8 cellular contexts compared by ENCODE assay signal in genomic region chr14:57871487-57872080, GRCh38. TPM values are rescaled to one million over a fixed set of nuclear protein-coding genes. Genes with fewer than 3 reads are reported as not detected.
A peak's percentile ranks its signal among the peaks of the same experiment; 100 is the strongest.
DNase-seq lines count a peak whose midpoint lies in the region; ATAC-seq and TF ChIP-seq lines count a peak whose summit lies in the region.

No MANE protein-coding gene starts in this region.

- no peak for TF ChIP-seq POLR2A in tibial nerve (IDR thresholded peaks at IDR 0.05)

- H3K27me3 ChIP-seq in KMS-11 (ENCODE audit: insufficient read depth, low read depth) (no peaks in the 10 kb centered on the region), WERI-Rb-1 (ENCODE audit: insufficient read depth, low read depth, severe bottlenecking) (no peaks in the 10 kb centered on the region), tibial nerve (peaks cover 0 to under 1% of the 10 kb centered on the region in 2 donors)

- H3K4me1 ChIP-seq in KMS-11 (ENCODE audit: low read depth, poor library complexity, severe bottlenecking), result no peaks in the 10 kb centered on the region
- peaks cover 0 to under 1% (median 0%) of the 10 kb centered on the region in 4 donors for H3K4me1 ChIP-seq in tibial nerve

- TF ChIP-seq EP300 in tibial nerve (IDR thresholded peaks at IDR 0.05), result no peak

- ATAC-seq in GM19455 (IDR thresholded peaks at IDR 0.05; ENCODE audit: unreplicated experiment) (peak; percentile 63), HG03025 (IDR thresholded peaks at IDR 0.05; ENCODE audit: low FRiP score, unreplicated experiment) (no peak)

- H3K4me2 ChIP-seq in KMS-11, result no peak overlapping the region

- H2AFZ ChIP-seq in KMS-11 (ENCODE audit: low read depth), result no peak overlapping the region

- H3K9me3 ChIP-seq in WERI-Rb-1 (ENCODE audit: severe bottlenecking) (no peaks in the 10 kb centered on the region), tibial nerve (no peaks in the 10 kb centered on the region)

- no peaks in the 10 kb centered on the region for H4K20me1 ChIP-seq in KMS-11 (ENCODE audit: insufficient read depth)

- H3K4me3 ChIP-seq in KMS-11 (IDR thresholded peaks at IDR 0.05; ENCODE audit: insufficient read depth, low read depth, low read length), result no peak overlapping the region
- no peak overlapping the region for H3K4me3 ChIP-seq in WERI-Rb-1 (ENCODE audit: low read depth, low read length)
- no peak overlapping the region for H3K4me3 ChIP-seq in tibial nerve

- no peaks in the 10 kb centered on the region for H3K79me2 ChIP-seq in KMS-11 (ENCODE audit: insufficient read depth, low read depth)

- DNase-seq in NCI-H2171 treated with DMSO at 0.1 percent for 48 hours (lab: John Stamatoyannopoulos, UW) (peak; percentile 52), NCI-H2171 (lab: John Stamatoyannopoulos, UW) (no peak), WERI-Rb-1 (peak; percentile 50), iPS-NIHi11 (ENCODE audit: low spot score) (peak; percentile 59), tibial nerve (ENCODE audit: low spot score in 2 of 2) (no peak)

- 52 to 54% methylated on average over 2 of the region's 2 CpGs for WGBS in tibial nerve, 2 donors

- H3K27ac ChIP-seq in KMS-11 (no peak overlapping the region), WERI-Rb-1 (no peak overlapping the region), tibial nerve (no peak overlapping the region)

- TF ChIP-seq CTCF in KMS-11 (conservative IDR thresholded peaks at IDR 0.05; ENCODE audit: low read depth, low read length) (peak; percentile 69), WERI-Rb-1 (IDR thresholded peaks at IDR 0.05; ENCODE audit: low read depth, low read length) (peak; percentile 78), tibial nerve (IDR thresholded peaks at IDR 0.05) (peak in 3 of 5 experiments; percentile 16 to 26 (median 23))

- H3K9ac ChIP-seq in KMS-11, result no peak overlapping the region

- no peaks in the 10 kb centered on the region for H3K36me3 ChIP-seq in KMS-11 (ENCODE audit: insufficient read depth)
- no peaks in the 10 kb centered on the region for H3K36me3 ChIP-seq in WERI-Rb-1
- H3K36me3 ChIP-seq in tibial nerve, result no peaks in the 10 kb centered on the region

RNA-seq across cellular contexts. Expression of gene SLC35F4, which starts 5.7 kb away (rescaled TPM):
- total RNA-seq in tibial nerve, result not detected

Comparison
In these comparisons a context has a peak if more than half of its experiments do, and no peak if none do; other contexts are left out.
1. DNase-seq: peak in NCI-H2171 treated with DMSO at 0.1 percent for 48 hours (single experiment), WERI-Rb-1 (single experiment) and iPS-NIHi11 (single experiment); none in NCI-H2171 (single experiment) and tibial nerve (0 of 2).
2. CTCF ChIP-seq: peak in every context shown above with its lines; median percentile 78 in WERI-Rb-1; 69 in KMS-11; 23 in tibial nerve.